Comparison of ENCODE assay signal across 1 cellular context in the genomic region with DNA sequence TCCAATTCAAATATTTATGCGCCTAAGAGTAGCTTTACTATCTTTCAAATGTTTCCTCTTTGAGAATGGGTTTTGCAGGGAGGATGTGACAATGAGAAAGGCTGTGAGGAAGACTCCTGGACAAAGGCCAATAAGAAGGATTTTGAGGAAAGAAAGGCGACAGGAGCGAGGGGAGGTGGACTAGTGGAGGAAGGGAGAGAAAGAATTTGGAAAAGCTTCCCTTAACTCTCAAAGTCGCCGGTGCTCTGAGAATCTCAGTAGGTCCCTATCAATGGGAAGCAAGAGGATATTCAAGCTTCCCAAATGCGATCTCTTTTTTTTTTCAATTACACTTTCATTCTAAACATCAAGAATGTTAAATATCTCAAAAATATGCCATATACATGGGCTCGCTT.
TF ChIP-seq lines count a peak whose summit lies in the region.

No MANE protein-coding gene starts in this region.

TF ChIP-seq in GM23338, 12 proteins besides CTCF, POLR2A, EP300 and RAD21 (continued from another document):
- TF ChIP-seq JUNB (IDR thresholded peaks at IDR 0.05; ENCODE audit: unreplicated experiment) (no peak), EZH2phosphoT487 (IDR thresholded peaks at IDR 0.05; ENCODE audit: unreplicated experiment) (no peak), CREB1 (CRISPR knock-in tag; IDR thresholded peaks at IDR 0.05; ENCODE audit: low read depth) (no peak), ZNF331 (CRISPR knock-in tag; IDR thresholded peaks at IDR 0.05; ENCODE audit: low read depth) (no peak), STAT1 (IDR thresholded peaks at IDR 0.05; ENCODE audit: unreplicated experiment) (no peak), POLR2AphosphoS5 (IDR thresholded peaks at IDR 0.05; ENCODE audit: low read depth) (no peak)
- TF ChIP-seq, protein P1, sequence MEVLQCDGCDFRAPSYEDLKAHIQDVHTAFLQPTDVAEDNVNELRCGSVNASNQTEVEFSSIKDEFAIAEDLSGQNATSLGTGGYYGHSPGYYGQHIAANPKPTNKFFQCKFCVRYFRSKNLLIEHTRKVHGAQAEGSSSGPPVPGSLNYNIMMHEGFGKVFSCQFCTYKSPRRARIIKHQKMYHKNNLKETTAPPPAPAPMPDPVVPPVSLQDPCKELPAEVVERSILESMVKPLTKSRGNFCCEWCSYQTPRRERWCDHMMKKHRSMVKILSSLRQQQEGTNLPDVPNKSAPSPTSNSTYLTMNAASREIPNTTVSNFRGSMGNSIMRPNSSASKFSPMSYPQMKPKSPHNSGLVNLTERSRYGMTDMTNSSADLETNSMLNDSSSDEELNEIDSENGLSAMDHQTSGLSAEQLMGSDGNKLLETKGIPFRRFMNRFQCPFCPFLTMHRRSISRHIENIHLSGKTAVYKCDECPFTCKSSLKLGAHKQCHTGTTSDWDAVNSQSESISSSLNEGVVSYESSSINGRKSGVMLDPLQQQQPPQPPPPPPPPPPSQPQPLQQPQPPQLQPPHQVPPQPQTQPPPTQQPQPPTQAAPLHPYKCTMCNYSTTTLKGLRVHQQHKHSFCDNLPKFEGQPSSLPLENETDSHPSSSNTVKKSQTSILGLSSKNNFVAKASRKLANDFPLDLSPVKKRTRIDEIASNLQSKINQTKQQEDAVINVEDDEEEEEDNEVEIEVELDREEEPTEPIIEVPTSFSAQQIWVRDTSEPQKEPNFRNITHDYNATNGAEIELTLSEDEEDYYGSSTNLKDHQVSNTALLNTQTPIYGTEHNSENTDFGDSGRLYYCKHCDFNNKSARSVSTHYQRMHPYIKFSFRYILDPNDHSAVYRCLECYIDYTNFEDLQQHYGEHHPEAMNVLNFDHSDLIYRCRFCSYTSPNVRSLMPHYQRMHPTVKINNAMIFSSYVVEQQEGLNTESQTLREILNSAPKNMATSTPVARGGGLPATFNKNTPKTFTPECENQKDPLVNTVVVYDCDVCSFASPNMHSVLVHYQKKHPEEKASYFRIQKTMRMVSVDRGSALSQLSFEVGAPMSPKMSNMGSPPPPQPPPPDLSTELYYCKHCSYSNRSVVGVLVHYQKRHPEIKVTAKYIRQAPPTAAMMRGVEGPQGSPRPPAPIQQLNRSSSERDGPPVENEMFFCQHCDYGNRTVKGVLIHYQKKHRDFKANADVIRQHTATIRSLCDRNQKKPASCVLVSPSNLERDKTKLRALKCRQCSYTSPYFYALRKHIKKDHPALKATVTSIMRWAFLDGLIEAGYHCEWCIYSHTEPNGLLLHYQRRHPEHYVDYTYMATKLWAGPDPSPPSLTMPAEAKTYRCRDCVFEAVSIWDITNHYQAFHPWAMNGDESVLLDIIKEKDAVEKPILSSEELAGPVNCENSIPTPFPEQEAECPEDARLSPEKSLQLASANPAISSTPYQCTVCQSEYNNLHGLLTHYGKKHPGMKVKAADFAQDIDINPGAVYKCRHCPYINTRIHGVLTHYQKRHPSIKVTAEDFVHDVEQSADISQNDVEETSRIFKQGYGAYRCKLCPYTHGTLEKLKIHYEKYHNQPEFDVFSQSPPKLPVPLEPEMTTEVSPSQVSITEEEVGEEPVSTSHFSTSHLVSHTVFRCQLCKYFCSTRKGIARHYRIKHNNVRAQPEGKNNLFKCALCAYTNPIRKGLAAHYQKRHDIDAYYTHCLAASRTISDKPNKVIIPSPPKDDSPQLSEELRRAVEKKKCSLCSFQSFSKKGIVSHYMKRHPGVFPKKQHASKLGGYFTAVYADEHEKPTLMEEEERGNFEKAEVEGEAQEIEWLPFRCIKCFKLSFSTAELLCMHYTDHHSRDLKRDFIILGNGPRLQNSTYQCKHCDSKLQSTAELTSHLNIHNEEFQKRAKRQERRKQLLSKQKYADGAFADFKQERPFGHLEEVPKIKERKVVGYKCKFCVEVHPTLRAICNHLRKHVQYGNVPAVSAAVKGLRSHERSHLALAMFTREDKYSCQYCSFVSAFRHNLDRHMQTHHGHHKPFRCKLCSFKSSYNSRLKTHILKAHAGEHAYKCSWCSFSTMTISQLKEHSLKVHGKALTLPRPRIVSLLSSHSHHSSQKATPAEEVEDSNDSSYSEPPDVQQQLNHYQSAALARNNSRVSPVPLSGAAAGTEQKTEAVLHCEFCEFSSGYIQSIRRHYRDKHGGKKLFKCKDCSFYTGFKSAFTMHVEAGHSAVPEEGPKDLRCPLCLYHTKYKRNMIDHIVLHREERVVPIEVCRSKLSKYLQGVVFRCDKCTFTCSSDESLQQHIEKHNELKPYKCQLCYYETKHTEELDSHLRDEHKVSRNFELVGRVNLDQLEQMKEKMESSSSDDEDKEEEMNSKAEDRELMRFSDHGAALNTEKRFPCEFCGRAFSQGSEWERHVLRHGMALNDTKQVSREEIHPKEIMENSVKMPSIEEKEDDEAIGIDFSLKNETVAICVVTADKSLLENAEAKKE (CRISPR knock-in tag; IDR thresholded peaks at IDR 0.05), result no peak
- TF ChIP-seq, protein P2, sequence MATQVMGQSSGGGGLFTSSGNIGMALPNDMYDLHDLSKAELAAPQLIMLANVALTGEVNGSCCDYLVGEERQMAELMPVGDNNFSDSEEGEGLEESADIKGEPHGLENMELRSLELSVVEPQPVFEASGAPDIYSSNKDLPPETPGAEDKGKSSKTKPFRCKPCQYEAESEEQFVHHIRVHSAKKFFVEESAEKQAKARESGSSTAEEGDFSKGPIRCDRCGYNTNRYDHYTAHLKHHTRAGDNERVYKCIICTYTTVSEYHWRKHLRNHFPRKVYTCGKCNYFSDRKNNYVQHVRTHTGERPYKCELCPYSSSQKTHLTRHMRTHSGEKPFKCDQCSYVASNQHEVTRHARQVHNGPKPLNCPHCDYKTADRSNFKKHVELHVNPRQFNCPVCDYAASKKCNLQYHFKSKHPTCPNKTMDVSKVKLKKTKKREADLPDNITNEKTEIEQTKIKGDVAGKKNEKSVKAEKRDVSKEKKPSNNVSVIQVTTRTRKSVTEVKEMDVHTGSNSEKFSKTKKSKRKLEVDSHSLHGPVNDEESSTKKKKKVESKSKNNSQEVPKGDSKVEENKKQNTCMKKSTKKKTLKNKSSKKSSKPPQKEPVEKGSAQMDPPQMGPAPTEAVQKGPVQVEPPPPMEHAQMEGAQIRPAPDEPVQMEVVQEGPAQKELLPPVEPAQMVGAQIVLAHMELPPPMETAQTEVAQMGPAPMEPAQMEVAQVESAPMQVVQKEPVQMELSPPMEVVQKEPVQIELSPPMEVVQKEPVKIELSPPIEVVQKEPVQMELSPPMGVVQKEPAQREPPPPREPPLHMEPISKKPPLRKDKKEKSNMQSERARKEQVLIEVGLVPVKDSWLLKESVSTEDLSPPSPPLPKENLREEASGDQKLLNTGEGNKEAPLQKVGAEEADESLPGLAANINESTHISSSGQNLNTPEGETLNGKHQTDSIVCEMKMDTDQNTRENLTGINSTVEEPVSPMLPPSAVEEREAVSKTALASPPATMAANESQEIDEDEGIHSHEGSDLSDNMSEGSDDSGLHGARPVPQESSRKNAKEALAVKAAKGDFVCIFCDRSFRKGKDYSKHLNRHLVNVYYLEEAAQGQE (IDR thresholded peaks at IDR 0.05; ENCODE audit: unreplicated experiment), result no peak
